17 cellular contexts compared by ENCODE assay signal in genomic region chr6:51928320-51928719, GRCh38.
DNase-seq lines count a peak whose midpoint lies in the region; ATAC-seq and TF ChIP-seq lines count a peak whose summit lies in the region.
"Had no signal": no experiment of that assay in that cellular context is flagged by ENCODE, and none has a peak within 500 bp of the region (broad histone marks: within the 10 kb centered on the region; RNA-seq: fewer than 3 reads in every experiment).

No MANE protein-coding gene starts in this region.

- peak; percentile 77 for ATAC-seq in GM19395 (IDR thresholded peaks at IDR 0.05; ENCODE audit: unreplicated experiment)
- peak; percentile 85 for ATAC-seq in HG02763 (IDR thresholded peaks at IDR 0.05; ENCODE audit: unreplicated experiment)
- ATAC-seq in HG03469 (IDR thresholded peaks at IDR 0.05; ENCODE audit: unreplicated experiment): peak; percentile 78
- ATAC-seq: lower lobe of right lung had no signal

- in situ Hi-C loops in GM13976 (cut with MboI; ENCODE audit: low sequenced_read_pairs, unreplicated experiment): no loop called here

- CTCF ChIA-PET in activated naive CD4-positive, alpha-beta T cell treated with anti-CD3 and anti-CD28 coated beads for 36 hours (lab: Charles Lee): no interaction called here

- peaks cover 4% of the 10 kb centered on the region for H3K9me3 Mint-ChIP-seq in progenitor cell of endocrine pancreas (ENCODE audit: low read depth)
- H3K9me3 Mint-ChIP-seq in activated naive CD4-positive, alpha-beta T cell treated with anti-CD3 and anti-CD28 coated beads for 36 hours: no peaks in the 10 kb centered on the region
- H3K9me3 Mint-ChIP-seq: activated naive CD4-positive, alpha-beta T cell treated with anti-CD3 and anti-CD28 coated beads, Interleukin-2, amount 10 ng/mL, durations not matched to agents 7 days and 5 days; T-helper 1 cell treated with Interleukin-12 subunit alpha and Interleukin-12 subunit beta and Interleukin-4 antibody, amounts not matched to agents 30 μg/mL and 1 μg/mL, for 36 hours had no signal

- H3K27ac Mint-ChIP-seq in progenitor cell of endocrine pancreas: no peak overlapping the region
- no peak overlapping the region for H3K27ac Mint-ChIP-seq in activated naive CD4-positive, alpha-beta T cell treated with anti-CD3 and anti-CD28 coated beads for 36 hours
- H3K27ac Mint-ChIP-seq: activated naive CD4-positive, alpha-beta T cell treated with anti-CD3 and anti-CD28 coated beads, Interleukin-2, amount 10 ng/mL, durations not matched to agents 7 days and 5 days; T-helper 1 cell treated with Interleukin-12 subunit alpha and Interleukin-12 subunit beta and Interleukin-4 antibody, amounts not matched to agents 30 μg/mL and 1 μg/mL, for 36 hours had no signal

- no peaks in the 10 kb centered on the region for H3K36me3 Mint-ChIP-seq in progenitor cell of endocrine pancreas (ENCODE audit: insufficient read depth)
- no peaks in the 10 kb centered on the region for H3K36me3 Mint-ChIP-seq in activated naive CD4-positive, alpha-beta T cell treated with anti-CD3 and anti-CD28 coated beads for 36 hours (ENCODE audit: low read depth)
- H3K36me3 Mint-ChIP-seq: activated naive CD4-positive, alpha-beta T cell treated with anti-CD3 and anti-CD28 coated beads, Interleukin-2, amount 10 ng/mL, durations not matched to agents 7 days and 5 days had no signal

- TF ChIP-seq CTCF in GM13976 (IDR thresholded peaks at IDR 0.05; ENCODE audit: borderline replicate concordance, control extremely low read depth, extremely low read depth, insufficient read depth, missing control alignments) (no peak), progenitor cell of endocrine pancreas (IDR thresholded peaks at IDR 0.05; ENCODE audit: unreplicated experiment) (no peak)

- peaks cover 45% of the 10 kb centered on the region for H3K4me1 Mint-ChIP-seq in progenitor cell of endocrine pancreas (ENCODE audit: low read depth)
- H3K4me1 Mint-ChIP-seq in activated naive CD4-positive, alpha-beta T cell treated with anti-CD3 and anti-CD28 coated beads for 36 hours (ENCODE audit: low read depth): no peaks in the 10 kb centered on the region
- H3K4me1 Mint-ChIP-seq: activated naive CD4-positive, alpha-beta T cell treated with anti-CD3 and anti-CD28 coated beads, Interleukin-2, amount 10 ng/mL, durations not matched to agents 7 days and 5 days had no signal

- intact Hi-C loops in activated naive CD4-positive, alpha-beta T cell treated with anti-CD3 and anti-CD28 coated beads for 36 hours (cut with micrococcal nuclease): no loop called here

- DNase-seq in GM13976 (ENCODE audit: low spot score) (peak; percentile 12), progenitor cell of endocrine pancreas (ENCODE audit: low spot score, unreplicated experiment) (no peak), H4 (ENCODE audit: low spot score) (no peak), D341Med (ENCODE audit: low spot score) (no peak)
- DNase-seq in activated naive CD4-positive, alpha-beta T cell treated with anti-CD3 and anti-CD28 coated beads for 36 hours: no peak
- DNase-seq: activated CD4-positive, alpha-beta T cell treated with anti-CD3 and anti-CD28 coated beads, Interleukin-2, amount 50 U/mL, for 4 hours; activated naive CD4-positive, alpha-beta T cell treated with anti-CD3 and anti-CD28 coated beads, Interleukin-2, amount 10 ng/mL, durations not matched to agents 7 days and 5 days; caudate nucleus; erythroblast; hippocampal formation; lower lobe of right lung; OCI-M1; stimulated activated CD4-positive, alpha-beta T cell treated with anti-CD3 and anti-CD28 coated beads, Interleukin-15, amount 100 ng/mL, for 24 hours had no signal

- H3K4me3 Mint-ChIP-seq in progenitor cell of endocrine pancreas (ENCODE audit: low read depth): no peak overlapping the region
- no peak overlapping the region for H3K4me3 Mint-ChIP-seq in activated naive CD4-positive, alpha-beta T cell treated with anti-CD3 and anti-CD28 coated beads for 36 hours
- H3K4me3 Mint-ChIP-seq: activated naive CD4-positive, alpha-beta T cell treated with anti-CD3 and anti-CD28 coated beads, Interleukin-2, amount 10 ng/mL, durations not matched to agents 7 days and 5 days; T-helper 1 cell treated with Interleukin-12 subunit alpha and Interleukin-12 subunit beta and Interleukin-4 antibody, amounts not matched to agents 30 μg/mL and 1 μg/mL, for 36 hours had no signal

- no peaks in the 10 kb centered on the region for H3K27me3 Mint-ChIP-seq in progenitor cell of endocrine pancreas
- no peaks in the 10 kb centered on the region for H3K27me3 Mint-ChIP-seq in activated naive CD4-positive, alpha-beta T cell treated with anti-CD3 and anti-CD28 coated beads for 36 hours (ENCODE audit: low read depth)
- H3K27me3 Mint-ChIP-seq: activated naive CD4-positive, alpha-beta T cell treated with anti-CD3 and anti-CD28 coated beads, Interleukin-2, amount 10 ng/mL, durations not matched to agents 7 days and 5 days had no signal
